In genomic region chr7:102473271-102473991, GRCh38 we compare ENCODE assay signal across 15 cellular contexts. TPM values are rescaled to one million over a fixed set of nuclear protein-coding genes. Genes with fewer than 3 reads are reported as not detected.
DNase-seq lines count a peak whose midpoint lies in the region; ATAC-seq and TF ChIP-seq lines count a peak whose summit lies in the region.
"Had no signal": no experiment of that assay in that cellular context is flagged by ENCODE, and none has a peak within 500 bp of the region (broad histone marks: within the 10 kb centered on the region; RNA-seq: fewer than 3 reads in every experiment).

No MANE protein-coding gene starts in this region.

- ATAC-seq in activated CD8-positive, alpha-beta memory T cell treated with anti-CD3 and anti-CD28 coated beads, Interleukin-2, amount 10 ng/mL, durations not matched to agents 7 days and 5 days, result no peak
- no peak for ATAC-seq in left cardiac atrium
- peak in 3 of 4 donors; percentile 35 to 36 (median 36) for ATAC-seq in psoas muscle
- ATAC-seq: T-helper 17 cell had no signal

- 66 to 70% (median 68%) methylated on average over 22 to 23 of the region's 23 CpGs for WGBS in psoas muscle, 3 donors
- WGBS in esophagus muscularis mucosa, result 82% methylated on average over 20 of the region's 23 CpGs

- TF ChIP-seq EP300 in esophagus muscularis mucosa (IDR thresholded peaks at IDR 0.05), result no peak

- H3K4me1 Mint-ChIP-seq in activated CD8-positive, alpha-beta memory T cell treated with anti-CD3 and anti-CD28 coated beads, Interleukin-2, amount 10 ng/mL, durations not matched to agents 7 days and 5 days, result no peaks in the 10 kb centered on the region
- H3K4me1 Mint-ChIP-seq: memory B cell had no signal

- no peaks in the 10 kb centered on the region for H3K9me3 Mint-ChIP-seq in activated CD8-positive, alpha-beta memory T cell treated with anti-CD3 and anti-CD28 coated beads, Interleukin-2, amount 10 ng/mL, durations not matched to agents 7 days and 5 days (ENCODE audit: low read depth)
- H3K9me3 Mint-ChIP-seq: CD4-positive, alpha-beta memory T cell; memory B cell had no signal

- H3K4me1 ChIP-seq in psoas muscle, result peaks cover 3% of the 10 kb centered on the region
- no peaks in the 10 kb centered on the region for H3K4me1 ChIP-seq in esophagus muscularis mucosa

- H3K27ac ChIP-seq in psoas muscle (peak overlapping the region; percentile 23), esophagus muscularis mucosa (replicated peaks in 1 of 4) (no peak overlapping the region)

- DNase-seq in activated CD8-positive, alpha-beta memory T cell treated with anti-CD3 and anti-CD28 coated beads, Interleukin-2, amount 10 ng/mL, durations not matched to agents 7 days and 5 days, result peak; percentile 39
- DNase-seq in activated CD8-positive, alpha-beta memory T cell treated with anti-CD3 and anti-CD28 coated beads for 24 hours, result no peak
- DNase-seq in LHCN-M2 (ENCODE audit: low read depth), result peak; percentile 38
- DNase-seq in left cardiac atrium, result peak; percentile 12
- peak; percentile 20 to 66 for DNase-seq in psoas muscle
- DNase-seq in SKM-1 treated with dmso at 0.1 percent for 144 hours (lab: John Stamatoyannopoulos, UW; ENCODE audit: unreplicated experiment), result no peak
- DNase-seq in NCI-H524 (lab: John Stamatoyannopoulos, UW), result no peak
- no peak for DNase-seq in esophagus muscularis mucosa (ENCODE audit: extremely low spot score)
- DNase-seq: activated CD4-positive, alpha-beta T cell treated with anti-CD3 and anti-CD28 coated beads for 4 hours; CD4-positive, alpha-beta memory T cell; NCI-H2081 treated with DMSO at 0.1 percent for 48 hours; NCI-H748 treated with DMSO at 0.1 percent for 48 hours; T-helper 17 cell had no signal

- TF ChIP-seq CTCF in psoas muscle (IDR thresholded peaks at IDR 0.05) (no peak), esophagus muscularis mucosa (IDR thresholded peaks at IDR 0.05) (no peak)

- no peak overlapping the region for H3K4me3 ChIP-seq in psoas muscle
- no peak overlapping the region for H3K4me3 ChIP-seq in esophagus muscularis mucosa
- H3K4me3 ChIP-seq: smooth muscle cell had no signal

- TF ChIP-seq POLR2A in esophagus muscularis mucosa (IDR thresholded peaks at IDR 0.05; ENCODE audit: low read depth), result no peak

- H3K27ac Mint-ChIP-seq in activated CD8-positive, alpha-beta memory T cell treated with anti-CD3 and anti-CD28 coated beads, Interleukin-2, amount 10 ng/mL, durations not matched to agents 7 days and 5 days, result no peak overlapping the region
- H3K27ac Mint-ChIP-seq: memory B cell, T-helper 17 cell had no signal

- CTCF ChIA-PET in activated CD8-positive, alpha-beta memory T cell treated with anti-CD3 and anti-CD28 coated beads, Interleukin-2, amount 10 ng/mL, durations not matched to agents 7 days and 5 days (lab: Charles Lee), result no interaction called here

- H3K27me3 ChIP-seq in psoas muscle (ENCODE audit: insufficient read depth in 3 of 3, low read length in 2 of 3) (no peaks in the 10 kb centered on the region), esophagus muscularis mucosa (no peaks in the 10 kb centered on the region)

- no peaks in the 10 kb centered on the region for H3K27me3 Mint-ChIP-seq in activated CD8-positive, alpha-beta memory T cell treated with anti-CD3 and anti-CD28 coated beads, Interleukin-2, amount 10 ng/mL, durations not matched to agents 7 days and 5 days
- H3K27me3 Mint-ChIP-seq: CD4-positive, alpha-beta memory T cell; memory B cell; T-helper 17 cell had no signal

- peaks cover 6 to 31% of the 10 kb centered on the region in 2 donors for H3K36me3 ChIP-seq in psoas muscle (ENCODE audit: insufficient read depth in 1 of 2, low read depth in 1 of 2)
- H3K36me3 ChIP-seq in esophagus muscularis mucosa, result peaks cover 7 to 66% (median 45%) of the 10 kb centered on the region in 4 donors

- H3K9me3 ChIP-seq in psoas muscle (no peaks in the 10 kb centered on the region), esophagus muscularis mucosa (no peaks in the 10 kb centered on the region)

- intact Hi-C loops in left cardiac atrium (cut with DNase I) (no loop called here), psoas muscle (cut with DNase I) (no loop called here), esophagus muscularis mucosa (cut with DNase I) (no loop called here)

- H3K4me3 Mint-ChIP-seq in activated CD8-positive, alpha-beta memory T cell treated with anti-CD3 and anti-CD28 coated beads, Interleukin-2, amount 10 ng/mL, durations not matched to agents 7 days and 5 days, result no peak overlapping the region
- H3K4me3 Mint-ChIP-seq: CD4-positive, alpha-beta memory T cell; memory B cell; T-helper 17 cell had no signal

- H3K36me3 Mint-ChIP-seq in activated CD8-positive, alpha-beta memory T cell treated with anti-CD3 and anti-CD28 coated beads, Interleukin-2, amount 10 ng/mL, durations not matched to agents 7 days and 5 days, result no peaks in the 10 kb centered on the region

RNA-seq across cellular contexts. Expression of gene POLR2J, which starts 5.3 kb away (rescaled TPM):
- total RNA-seq in activated CD8-positive, alpha-beta memory T cell treated with anti-CD3 and anti-CD28 coated beads, Interleukin-2, amount 10 ng/mL, durations not matched to agents 7 days and 5 days, result 10 to 100 TPM; 52.9 to 56.7 TPM
- total RNA-seq in LHCN-M2 (2014; rRNA removed) (25.1 and 42.8 TPM in 2 replicates), left cardiac atrium (10 to 100 TPM; 42.9 to 52.7 TPM), psoas muscle (100 to 1,000 TPM in 1 of 4 donors, 10 to 100 TPM in 3; 55.9 to 101 (median 68.2) TPM), esophagus muscularis mucosa (10 to 100 TPM; 20.7 to 31.1 (median 25.8) TPM)
- 175 TPM for polyA plus RNA-seq in LHCN-M2 (2012)
- polyA plus RNA-seq in psoas muscle, result 100 to 1,000 TPM; 115 to 229 (median 166) TPM

RNA-seq across cellular contexts. Expression of gene LRWD1, which starts 8.6 kb away (rescaled TPM):
- 10 to 100 TPM; 20.6 to 24.0 TPM for total RNA-seq in activated CD8-positive, alpha-beta memory T cell treated with anti-CD3 and anti-CD28 coated beads, Interleukin-2, amount 10 ng/mL, durations not matched to agents 7 days and 5 days
- total RNA-seq in LHCN-M2 (2014; rRNA removed) (58.7 and 79.6 TPM in 2 replicates), left cardiac atrium (10 to 100 TPM in 1 of 2 donors, 1 to 10 TPM in 1; 9.8 to 12.2 TPM), psoas muscle (10 to 100 TPM; 10.4 to 15.6 (median 12.5) TPM), esophagus muscularis mucosa (10 to 100 TPM in 3 of 4 donors, 1 to 10 TPM in 1; 10.0 to 32.7 (median 17.0) TPM)
- 31.1 TPM for polyA plus RNA-seq in LHCN-M2 (2012)
- polyA plus RNA-seq in psoas muscle, result 10 to 100 TPM; 19.6 to 40.9 (median 27.2) TPM

RNA-seq across cellular contexts. Expression of gene ALKBH4, which starts 8.8 kb away (rescaled TPM):
- 10 to 100 TPM; 11.2 to 14.6 TPM for total RNA-seq in activated CD8-positive, alpha-beta memory T cell treated with anti-CD3 and anti-CD28 coated beads, Interleukin-2, amount 10 ng/mL, durations not matched to agents 7 days and 5 days
- total RNA-seq in LHCN-M2 (2014; rRNA removed) (20.4 and 25.5 TPM in 2 replicates), left cardiac atrium (1 to 10 TPM; 7.1 to 7.2 TPM), psoas muscle (1 to 10 TPM; 2.7 to 8.2 (median 6.5) TPM), esophagus muscularis mucosa (10 to 100 TPM in 3 of 4 donors, 1 to 10 TPM in 1; 8.3 to 19.4 (median 16.0) TPM)
- polyA plus RNA-seq in LHCN-M2 (2012), result 10.6 TPM
- polyA plus RNA-seq in psoas muscle, result 10 to 100 TPM in 1 of 3 donors, 1 to 10 TPM in 2; 8.4 to 11.1 (median 8.6) TPM

RNA-seq across cellular contexts. Expression of gene ORAI2, which starts 40.1 kb away (rescaled TPM):
- total RNA-seq in activated CD8-positive, alpha-beta memory T cell treated with anti-CD3 and anti-CD28 coated beads, Interleukin-2, amount 10 ng/mL, durations not matched to agents 7 days and 5 days, result 10 to 100 TPM; 58.1 to 73.7 TPM
- 69.7 and 86.8 TPM in 2 replicates for total RNA-seq in LHCN-M2 (2014; rRNA removed)
- 58.9 TPM for polyA plus RNA-seq in LHCN-M2 (2012)
- 10 to 100 TPM in 1 of 2 donors, 1 to 10 TPM in 1; 6.0 to 12.1 TPM for total RNA-seq in left cardiac atrium
- total RNA-seq in psoas muscle, result 1 to 10 TPM; 1.9 to 4.4 (median 2.9) TPM
- polyA plus RNA-seq in psoas muscle, result 1 to 10 TPM; 1.3 to 3.6 (median 1.5) TPM
- 10 to 100 TPM in 3 of 4 donors, 1 to 10 TPM in 1; 6.2 to 16.0 (median 12.3) TPM for total RNA-seq in esophagus muscularis mucosa

RNA-seq across cellular contexts. Expression of gene RASA4B, which starts 44.1 kb away (rescaled TPM):
- 10 to 100 TPM; 14.8 to 16.7 TPM for total RNA-seq in activated CD8-positive, alpha-beta memory T cell treated with anti-CD3 and anti-CD28 coated beads, Interleukin-2, amount 10 ng/mL, durations not matched to agents 7 days and 5 days
- 0.40 and 1.2 TPM in 2 replicates for total RNA-seq in LHCN-M2 (2014; rRNA removed)
- polyA plus RNA-seq in LHCN-M2 (2012), result 10.3 TPM
- total RNA-seq in left cardiac atrium, result 10 to 100 TPM in 1 of 2 donors, 1 to 10 TPM in 1; 3.2 to 14.3 TPM
- 100 to 1,000 TPM in 1 of 4 donors, 10 to 100 TPM in 3; 85.1 to 139 (median 88.8) TPM for total RNA-seq in psoas muscle
- polyA plus RNA-seq in psoas muscle, result 100 to 1,000 TPM in 1 of 3 donors, 10 to 100 TPM in 2; 29.5 to 116 (median 49.0) TPM
- total RNA-seq in esophagus muscularis mucosa, result 10 to 100 TPM in 3 of 4 donors, 1 to 10 TPM in 1; 4.2 to 39.2 (median 18.5) TPM

Comparison
In these comparisons a context has a peak if more than half of its experiments do, and no peak if none do; other contexts are left out.
1. DNase-seq: peak in activated CD8-positive, alpha-beta memory T cell treated with anti-CD3 and anti-CD28 coated beads, Interleukin-2, amount 10 ng/mL, durations not matched to agents 7 days and 5 days (single experiment), LHCN-M2 (single experiment), left cardiac atrium (single experiment) and psoas muscle (2 of 2); none in activated CD8-positive, alpha-beta memory T cell treated with anti-CD3 and anti-CD28 coated beads for 24 hours (single experiment), SKM-1 treated with dmso at 0.1 percent for 144 hours (single experiment), NCI-H524 (0 of 2) and esophagus muscularis mucosa (single experiment).
2. ATAC-seq: peak in psoas muscle (3 of 4); none in activated CD8-positive, alpha-beta memory T cell treated with anti-CD3 and anti-CD28 coated beads, Interleukin-2, amount 10 ng/mL, durations not matched to agents 7 days and 5 days (single experiment) and left cardiac atrium (0 of 2).